14 cellular contexts compared by ENCODE assay signal in the genomic region with DNA sequence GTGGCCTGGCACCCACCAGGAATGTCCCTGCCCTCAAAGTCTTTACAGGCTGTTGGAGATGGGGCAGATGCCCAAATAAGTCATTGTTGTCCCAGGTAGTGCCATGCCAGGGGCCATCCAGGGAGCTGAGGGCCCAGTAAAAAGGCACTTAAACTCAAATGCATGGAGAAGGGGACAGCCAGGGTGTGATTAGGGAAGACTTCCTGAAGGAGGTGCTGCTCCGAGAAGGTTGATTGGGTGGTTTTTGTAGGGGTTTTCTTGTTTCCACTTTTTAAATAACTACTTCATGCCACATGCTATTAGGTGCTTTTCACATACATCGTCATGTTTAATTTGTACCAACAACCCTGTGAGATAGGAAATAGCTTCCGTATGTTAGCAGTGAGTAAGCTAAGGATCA.
A peak's percentile ranks its signal among the peaks of the same experiment; 100 is the strongest.
DNase-seq lines count a peak whose midpoint lies in the region; ATAC-seq and TF ChIP-seq lines count a peak whose summit lies in the region.
"Had no signal": no experiment of that assay in that cellular context is flagged by ENCODE, and none has a peak within 500 bp of the region (broad histone marks: within the 10 kb centered on the region; RNA-seq: fewer than 3 reads in every experiment).

No MANE protein-coding gene starts in this region.

- peaks cover 13% of the 10 kb centered on the region for H3K36me3 Mint-ChIP-seq in MCF 10A (ENCODE audit: insufficient read depth, unreplicated experiment)

- H3K9me3 ChIP-seq in mammary epithelial cell (replicated peaks; ENCODE audit: insufficient read depth, low read length) (no peaks in the 10 kb centered on the region), SU-DHL-6 (ENCODE audit: insufficient read depth, low read length) (no peaks in the 10 kb centered on the region)
- H3K9me3 ChIP-seq: left ventricle myocardium inferior, SJCRH30 had no signal

- peaks cover 26% of the 10 kb centered on the region for H3K4me1 Mint-ChIP-seq in MCF 10A (ENCODE audit: insufficient read depth, unreplicated experiment)

- CTCF ChIA-PET in MCF 10A (lab: Yijun Ruan, JAX) (interaction anchor here (0.7 to 1.2 kb wide), 3 partner anchors 16 to 26 kb away, joined by 3 to 4 read pairs (median 4); no protein-coding TSS in a partner anchor), mammary epithelial cell (lab: Charles Lee; ENCODE audit: low non-redundant PET) (no interaction called here)

- H3K9ac ChIP-seq in mammary epithelial cell (ENCODE audit: insufficient read depth, low read length) (no peak overlapping the region), SU-DHL-6 (ENCODE audit: low read length) (peak overlapping the region; percentile 63; the same call in 1 of the 2 replicates)

- in situ Hi-C loops in mammary epithelial cell (cut with MboI; ENCODE audit: low sequenced_read_pairs in 2 of 2), result no loop called here

- H3K79me2 ChIP-seq in mammary epithelial cell (ENCODE audit: insufficient read depth, low read length) (peaks cover 86% of the 10 kb centered on the region), SU-DHL-6 (ENCODE audit: insufficient read depth, low read length) (no peaks in the 10 kb centered on the region)

- no peak for ATAC-seq in HG03097 (IDR thresholded peaks at IDR 0.05; ENCODE audit: low FRiP score, unreplicated experiment)
- ATAC-seq: activated CD4-positive, CD25-positive, alpha-beta regulatory T cell treated with anti-CD3 and anti-CD28 coated beads, Interleukin-2, amount 50 U/mL, for 24 hours had no signal

- no peak overlapping the region for H3K4me3 Mint-ChIP-seq in MCF 10A (ENCODE audit: unreplicated experiment)

- H3K4me3 ChIP-seq in mammary epithelial cell (replicated peaks in 1 of 3; ENCODE audit: insufficient read depth in 1 of 3, low read depth in 2 of 3, low read length in 3 of 3) (no peak overlapping the region), SU-DHL-6 (ENCODE audit: insufficient read depth, low read length, poor library complexity, severe bottlenecking) (no peak overlapping the region), fibroblast of villous mesenchyme (ENCODE audit: low read depth, low read length) (no peak overlapping the region)
- H3K4me3 ChIP-seq: left ventricle myocardium inferior, SJCRH30 had no signal

- H3K36me3 ChIP-seq in mammary epithelial cell (ENCODE audit: insufficient read depth, low read length) (no peaks in the 10 kb centered on the region), SU-DHL-6 (ENCODE audit: low read length) (no peaks in the 10 kb centered on the region)
- H3K36me3 ChIP-seq: left ventricle myocardium inferior, SJCRH30 had no signal

- no peak overlapping the region for H3K27ac ChIP-seq in mammary epithelial cell (ENCODE audit: insufficient read depth, low read depth, low read length)
- H3K27ac ChIP-seq in SU-DHL-6 (ENCODE audit: low read depth, low read length), result no peak overlapping the region
- H3K27ac ChIP-seq: SJCRH30 had no signal

- dilution Hi-C loops in mammary epithelial cell (cut with HindIII; ENCODE audit: low sequenced_read_pairs), result no loop called here

- intact Hi-C loops in MCF 10A (cut with micrococcal nuclease) (no loop called here), mammary epithelial cell (cut with micrococcal nuclease) (no loop called here)

- peaks cover 28% of the 10 kb centered on the region for H3F3A ChIP-seq in SU-DHL-6 (ENCODE audit: insufficient read depth)

- TF ChIP-seq CTCF in MCF 10A (IDR thresholded peaks at IDR 0.05; ENCODE audit: unreplicated experiment), result no peak
- TF ChIP-seq CTCF in mammary epithelial cell (conservative IDR thresholded peaks at IDR 0.05 in 1 of 2, IDR thresholded peaks at IDR 0.05 in 1 of 2; ENCODE audit: extremely low read depth in 1 of 2, insufficient read depth in 1 of 2, low read depth in 1 of 2, low read length in 2 of 2), result no peak
- TF ChIP-seq CTCF in SU-DHL-6 (IDR thresholded peaks at IDR 0.05; ENCODE audit: insufficient read depth, low read length, poor library complexity, severe bottlenecking), result no peak
- TF ChIP-seq CTCF in fibroblast of villous mesenchyme (IDR thresholded peaks at IDR 0.05; ENCODE audit: insufficient read depth, low read depth, low read length), result peak; percentile 25

- no peaks in the 10 kb centered on the region for H3K9me2 ChIP-seq in SU-DHL-6 (replicated peaks; ENCODE audit: insufficient read depth, low read length)

- H4K20me1 ChIP-seq in mammary epithelial cell (ENCODE audit: insufficient read depth, low read length), result no peaks in the 10 kb centered on the region
- H4K20me1 ChIP-seq in SU-DHL-6 (ENCODE audit: low read depth, low read length), result no peaks in the 10 kb centered on the region

- peaks cover 50% of the 10 kb centered on the region for H3K4me1 ChIP-seq in mammary epithelial cell (ENCODE audit: insufficient read depth, low read length)

- H3K9me3 Mint-ChIP-seq in MCF 10A (ENCODE audit: unreplicated experiment), result no peaks in the 10 kb centered on the region

- no TSS peak for BruUV-seq in MCF 10A (replicated peaks; lab: Mats Ljungman, UMichigan)
- BruUV-seq in mammary epithelial cell (replicated peaks; lab: Mats Ljungman, UMichigan), result no TSS peak

- POLR2A ChIA-PET in MCF 10A (lab: Yijun Ruan, JAX), result interaction anchor here (0.7 to 1.2 kb wide), 2 partner anchors 54 to 512 kb away, joined by 3 to 4 read pairs; no protein-coding TSS in a partner anchor

- H3K27ac Mint-ChIP-seq in MCF 10A (ENCODE audit: low read depth, unreplicated experiment), result peak overlapping the region; percentile 17

- H2AFZ ChIP-seq in mammary epithelial cell (ENCODE audit: low read depth, low read length), result no peak overlapping the region
- peak overlapping the region; percentile 83 for H2AFZ ChIP-seq in SU-DHL-6 (ENCODE audit: low read depth, low read length, severe bottlenecking)

- H3K27me3 Mint-ChIP-seq in MCF 10A (ENCODE audit: insufficient read depth, unreplicated experiment), result no peaks in the 10 kb centered on the region

- WGBS in mammary epithelial cell (ENCODE audit: low coverage, missing lambda C conversion rate), result 86% methylated on average over 3 of the region's 3 CpGs

- H3K27me3 ChIP-seq in mammary epithelial cell (ENCODE audit: insufficient read depth, low read length) (no peaks in the 10 kb centered on the region), SU-DHL-6 (ENCODE audit: low read length) (no peaks in the 10 kb centered on the region)
- H3K27me3 ChIP-seq: SJCRH30 had no signal

- no peak for DNase-seq in MCF 10A (ENCODE audit: unreplicated experiment)
- DNase-seq in mammary epithelial cell, result no peak
- no peak for DNase-seq in fibroblast of villous mesenchyme (ENCODE audit: low read depth)
- DNase-seq in AG08395 (ENCODE audit: low spot score), result no peak
- no peak for DNase-seq in SHP77 (lab: John Stamatoyannopoulos, UW)
- DNase-seq in SHP77 treated with DMSO at 0.1 percent for 48 hours (lab: John Stamatoyannopoulos, UW), result no peak
- DNase-seq: AML-193; foreskin fibroblast; left ventricle myocardium inferior; SJCRH30; stimulated activated CD4-positive, alpha-beta T cell treated with anti-CD3 and anti-CD28 coated beads, Interleukin-4, amount 100 ng/mL, for 4 hours had no signal

- H3K4me2 ChIP-seq in mammary epithelial cell (ENCODE audit: insufficient read depth, low read depth, low read length) (no peak overlapping the region), SU-DHL-6 (ENCODE audit: low read depth, low read length, poor library complexity, severe bottlenecking) (peak overlapping the region; percentile 77)
